In genomic region chr9:121213136-121213806, GRCh38 we compare ENCODE assay signal across 8 cellular contexts. TPM values are rescaled to one million over a fixed set of nuclear protein-coding genes. Genes with fewer than 3 reads are reported as not detected.
DNase-seq lines count a peak whose midpoint lies in the region; ATAC-seq and TF ChIP-seq lines count a peak whose summit lies in the region.

No MANE protein-coding gene starts in this region.

- TF ChIP-seq CTCF in GM12872 (IDR thresholded peaks at IDR 0.05; ENCODE audit: insufficient read depth, low read depth, low read length) (peak; percentile 99), omental fat pad (IDR thresholded peaks at IDR 0.05) (peak in 2 of 3 donors; percentile 32 to 67)

- H3K4me1 ChIP-seq in subcutaneous abdominal adipose tissue (ENCODE audit: control insufficient read depth in 5 of 5, insufficient read depth in 5 of 5, low read length in 5 of 5) = peaks cover 0 to 7% (median 4%) of the 10 kb centered on the region in 5 donors

- no peak overlapping the region for H3K27ac ChIP-seq in subcutaneous abdominal adipose tissue (ENCODE audit: low read depth, low read length)

- H3K4me3 ChIP-seq in MG63 (no peak overlapping the region), subcutaneous abdominal adipose tissue (ENCODE audit: low read depth in 1 of 5, low read length in 5 of 5) (peak overlapping the region in 4 of 5 donors; percentile 5 to 34 (median 30))

- no peaks in the 10 kb centered on the region for H3K36me3 ChIP-seq in MG63
- H3K36me3 ChIP-seq in subcutaneous abdominal adipose tissue (ENCODE audit: control insufficient read depth in 5 of 5, insufficient read depth in 5 of 5, low read length in 5 of 5) = peaks cover 0 to 5% (median 0%) of the 10 kb centered on the region in 5 donors

- H3K9me3 ChIP-seq in MG63 (no peaks in the 10 kb centered on the region), subcutaneous abdominal adipose tissue (ENCODE audit: control insufficient read depth in 5 of 5, low read length in 5 of 5) (no peaks in the 10 kb centered on the region)

- DNase-seq in MG63 (peak; percentile 83), SHP77 treated with DMSO at 0.1 percent for 48 hours (lab: John Stamatoyannopoulos, UW) (peak; percentile 84), activated gamma-delta T cell treated with Interleukin-2 at 50 U/mL for 16 hours (peak; percentile 57), germinal center (ENCODE audit: low spot score) (peak; percentile 75), omental fat pad (ENCODE audit: low spot score) (peak; percentile 44)

- H3K27me3 ChIP-seq in MG63 (no peaks in the 10 kb centered on the region), subcutaneous abdominal adipose tissue (ENCODE audit: control insufficient read depth in 5 of 5, insufficient read depth in 4 of 5, low read length in 5 of 5) (no peaks in the 10 kb centered on the region)

- H3K9ac ChIP-seq in subcutaneous abdominal adipose tissue (ENCODE audit: low read length in 5 of 5) = peak overlapping the region in 1 of 5 donors; percentile 70

- peak; percentile 88 for ATAC-seq in omental fat pad (ENCODE audit: low FRiP score)
- ATAC-seq in HG03520 (IDR thresholded peaks at IDR 0.05; ENCODE audit: unreplicated experiment) = no peak

RNA-seq across cellular contexts. Expression of gene RAB14, which starts 11.6 kb away (rescaled TPM):
- 43.3 and 58.4 TPM in 2 replicates for total RNA-seq in MG63 (2014; rRNA removed; shearing (Covaris generic); ENCODE audit: low replicate concordance)
- total RNA-seq in omental fat pad = 10 to 100 TPM; 31.0 to 44.8 (median 35.6) TPM

RNA-seq across cellular contexts. Expression of gene GSN, which starts 54.7 kb away (rescaled TPM):
- total RNA-seq in MG63 (2014; rRNA removed; shearing (Covaris generic); ENCODE audit: low replicate concordance) = 59.8 and 75.0 TPM in 2 replicates
- 1,000 to 10,000 TPM; 3,140 to 6,734 (median 4,294) TPM for total RNA-seq in omental fat pad

Comparison
In these comparisons a context has a peak if more than half of its experiments do, and no peak if none do; other contexts are left out.
1. RNA of gene GSN, which starts 54.7 kb away (total RNA-seq): 3,140 to 6,734 TPM in omental fat pad; 59.8 to 75.0 TPM in MG63; every median in the first group is over 10 times any median in the second.
2. Peak in every context shown above with its lines, with median percentiles within 50 percentile points of each other: DNase-seq.